27 cellular contexts compared by ENCODE assay signal in genomic region chr6:135944120-135944519, GRCh38.
"Had no signal": no experiment of that assay in that cellular context is flagged by ENCODE, and none has a peak within 500 bp of the region (broad histone marks: within the 10 kb centered on the region; RNA-seq: fewer than 3 reads in every experiment).

No MANE protein-coding gene starts in this region.

- H3K36me3 ChIP-seq: esophagus muscularis mucosa, gastroesophageal sphincter, heart left ventricle, left lung, neutrophil, pancreas, right lobe of liver, thoracic aorta, tibial nerve, upper lobe of left lung had no signal

- H3K9me3 ChIP-seq: esophagus muscularis mucosa, gastroesophageal sphincter, heart left ventricle, left lung, neutrophil, pancreas, right lobe of liver, thoracic aorta, tibial nerve, upper lobe of left lung had no signal

- H3K4me1 Mint-ChIP-seq: natural killer cell, neural crest cell had no signal

- H3K4me3 ChIP-seq: coronary artery, esophagus muscularis mucosa, gastroesophageal sphincter, heart left ventricle, hepatocyte, left lung, pancreas, right lobe of liver, thoracic aorta, tibial nerve, upper lobe of left lung had no signal

- H3K4me1 ChIP-seq: foreskin keratinocyte, left lung, pancreas, right lobe of liver, upper lobe of left lung had no signal

- ATAC-seq: foreskin keratinocyte; gastroesophageal sphincter; heart left ventricle; left cardiac atrium; left lung; natural killer cell; pancreas; right lobe of liver; stimulated activated naive CD8-positive, alpha-beta T cell treated with anti-CD3 and anti-CD28 coated beads, Interleukin-15, Interleukin-2, amounts not matched to agents 100 U/mL and 50 U/mL, for 24 hours had no signal

- H3K36me3 Mint-ChIP-seq: mesothelial cell of epicardium, natural killer cell had no signal

- DNase-seq: dermis blood vessel endothelial cell; effector memory CD4-positive, alpha-beta T cell; foreskin keratinocyte; heart left ventricle; kidney; left cardiac atrium; left lung; mesenchymal stem cell; natural killer cell; pancreas; right lobe of liver; small intestine; stimulated activated CD4-positive, alpha-beta T cell treated with anti-CD3 and anti-CD28 coated beads, Interleukin-12 subunit alpha, Interleukin-12 subunit beta, amount 100 ng/mL, for 4 hours; stimulated activated CD4-positive, alpha-beta T cell treated with anti-CD3 and anti-CD28 coated beads, Interleukin-1b, Interleukin-23, amount 100 ng/mL, for 48 hours; stimulated activated CD4-positive, alpha-beta T cell treated with anti-CD3 and anti-CD28 coated beads, Interleukin-4, amount 100 ng/mL, for 1 hour; stimulated activated CD8-positive, alpha-beta memory T cell treated with anti-CD3 and anti-CD28 coated beads, Interleukin-4, amount 100 ng/mL, for 48 hours; stimulated activated naive CD8-positive, alpha-beta T cell treated with anti-CD3 and anti-CD28 coated beads, Interleukin-15, Interleukin-2, amounts not matched to agents 100 U/mL and 50 U/mL, for 24 hours; upper lobe of left lung had no signal

- H3K27me3 ChIP-seq: esophagus muscularis mucosa, foreskin keratinocyte, gastroesophageal sphincter, heart left ventricle, hepatocyte, left lung, neutrophil, pancreas, right lobe of liver, tibial nerve, upper lobe of left lung had no signal

- H3K27ac Mint-ChIP-seq: mesothelial cell of epicardium, natural killer cell had no signal

- H3K27ac ChIP-seq: coronary artery, esophagus muscularis mucosa, foreskin keratinocyte, gastroesophageal sphincter, heart left ventricle, hepatocyte, left lung, neutrophil, pancreas, right lobe of liver, thoracic aorta, tibial nerve, upper lobe of left lung had no signal

- H3K9me3 Mint-ChIP-seq: mesothelial cell of epicardium, natural killer cell had no signal

- H3K4me3 Mint-ChIP-seq: mesothelial cell of epicardium, natural killer cell, neural crest cell had no signal
